ENCODE assay signal across 8 cellular contexts in the genomic region with DNA sequence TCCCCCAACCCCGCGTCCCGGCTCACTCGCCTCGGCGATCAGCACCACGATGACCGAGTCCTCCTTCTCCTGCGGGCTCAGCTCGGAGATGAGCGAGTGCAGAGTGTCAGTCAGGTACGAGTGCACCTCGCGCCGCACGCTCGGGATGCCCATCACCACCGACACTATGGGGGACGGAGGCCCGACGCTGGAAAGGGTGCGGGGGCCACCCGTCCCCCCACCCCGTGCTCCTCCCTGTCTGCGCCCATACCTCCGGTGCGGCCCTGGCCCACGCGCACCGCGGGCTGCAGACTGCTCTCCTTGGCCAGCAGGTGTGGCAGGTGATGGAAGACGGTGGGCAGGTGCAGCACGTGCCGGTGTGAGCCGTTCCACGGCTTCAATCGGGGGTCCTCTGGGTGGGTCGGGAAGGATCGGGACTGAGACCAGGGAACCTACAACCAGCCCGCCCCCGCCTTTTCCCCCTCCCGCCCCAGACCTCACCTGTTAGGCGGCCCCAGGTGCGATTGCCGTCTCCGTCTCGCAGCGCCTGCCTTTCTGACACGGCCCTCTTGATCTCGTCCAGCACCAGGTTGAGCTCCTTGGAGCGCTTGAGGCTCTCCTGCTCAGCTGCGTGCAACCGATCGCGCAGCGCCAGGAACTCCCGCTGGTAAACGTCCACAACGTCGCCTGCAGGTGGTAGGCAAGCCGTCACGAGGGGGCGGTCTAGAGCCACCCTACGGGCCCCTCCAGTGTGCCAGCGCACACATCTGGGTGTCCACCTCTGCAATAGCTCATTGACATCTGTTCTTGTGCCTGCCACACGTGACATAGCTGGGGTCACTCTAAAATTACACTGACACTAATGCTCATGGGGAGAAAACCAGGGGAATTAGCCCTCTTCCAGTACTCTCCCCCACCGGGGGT. TPM values are rescaled to one million over a fixed set of nuclear protein-coding genes. Genes with fewer than 3 reads are reported as not detected.
DNase-seq lines count a peak whose midpoint lies in the region; ATAC-seq and TF ChIP-seq lines count a peak whose summit lies in the region.

No MANE protein-coding gene starts in this region.

- peaks cover 35% of the 10 kb centered on the region for H3K4me1 ChIP-seq in colonic mucosa

- H3K4me3 ChIP-seq in colonic mucosa, result no peak overlapping the region

- DNase-seq in activated CD4-positive, alpha-beta T cell treated with anti-CD3 and anti-CD28 coated beads for 24 hours (ENCODE audit: low read depth in 2 of 2), result peak; percentile 82 to 83
- DNase-seq in colonic mucosa (peak; percentile 84), mucosa of gallbladder (ENCODE audit: low spot score) (peak; percentile 76), RKO (ENCODE audit: low spot score) (no peak)
- peak; percentile 79 for DNase-seq in stimulated activated naive CD4-positive, alpha-beta T cell treated with Interleukin-2 at 50 U/mL for 16 hours (lab: John Stamatoyannopoulos, UW)

- H3K36me3 ChIP-seq in colonic mucosa, result peaks cover 25% of the 10 kb centered on the region

- peak; percentile 41 for ATAC-seq in HG03460 (IDR thresholded peaks at IDR 0.05; ENCODE audit: unreplicated experiment)
- no peak for ATAC-seq in HG02610 (IDR thresholded peaks at IDR 0.05; ENCODE audit: unreplicated experiment)

- intact Hi-C loops in colonic mucosa (cut with DNase I), result loop anchor here (10.0 kb wide), 1 partner anchor 103 kb away; a partner anchor contains a TSS

- no peak overlapping the region for H3K27ac ChIP-seq in colonic mucosa

- H3K9ac ChIP-seq in colonic mucosa (ENCODE audit: low read depth in 2 of 2, low read length in 2 of 2), result no peak overlapping the region

- H3K27me3 ChIP-seq in colonic mucosa, result no peaks in the 10 kb centered on the region

- TF ChIP-seq CTCF in GM12872 (IDR thresholded peaks at IDR 0.05; ENCODE audit: insufficient read depth, low read depth, low read length) (peak; percentile 88), colonic mucosa (IDR thresholded peaks at IDR 0.05) (peak; percentile 65)

- no peaks in the 10 kb centered on the region for H3K9me3 ChIP-seq in colonic mucosa

RNA-seq across cellular contexts. Expression of a gene that starts 5.1 kb away (rescaled TPM):
- total RNA-seq in colonic mucosa (100 to 1,000 TPM; 332 to 540 TPM), mucosa of gallbladder (272 TPM)

RNA-seq across cellular contexts. Expression of a gene that starts 7.8 kb away (rescaled TPM):
- total RNA-seq in colonic mucosa (1 to 10 TPM; 5.3 to 5.4 TPM), mucosa of gallbladder (26.0 TPM)

RNA-seq across cellular contexts. Expression of a gene that starts 19.1 kb away (rescaled TPM):
- 100 to 1,000 TPM; 262 to 388 TPM for total RNA-seq in colonic mucosa
- total RNA-seq in mucosa of gallbladder, result 711 TPM

RNA-seq across cellular contexts. Expression of a gene that starts 57.1 kb away (rescaled TPM):
- total RNA-seq in colonic mucosa (10 to 100 TPM in 1 of 2 donors, 1 to 10 TPM in 1; 8.6 to 17.5 TPM), mucosa of gallbladder (38.6 TPM)
